ENCODE assay signal across 8 cellular contexts in genomic region chr18:48947102-48947501, GRCh38. TPM values are rescaled to one million over a fixed set of nuclear protein-coding genes. Genes with fewer than 3 reads are reported as not detected.
DNase-seq lines count a peak whose midpoint lies in the region; ATAC-seq lines count a peak whose summit lies in the region.

No MANE protein-coding gene starts in this region.

- no peak for DNase-seq in activated CD4-positive, alpha-beta T cell treated with anti-CD3 and anti-CD28 coated beads, Interleukin-2, amount 10 ng/mL, durations not matched to agents 24 days and 14 days
- no peak for DNase-seq in activated CD4-positive, alpha-beta T cell treated with anti-CD3 and anti-CD28 coated beads for 48 hours
- DNase-seq in activated naive CD8-positive, alpha-beta T cell treated with anti-CD3 and anti-CD28 coated beads, Interleukin-2, amount 10 ng/mL, durations not matched to agents 7 days and 5 days: no peak
- DNase-seq in kidney tubule cell (ENCODE audit: low spot score) (peak; percentile 25), NCI-H774 (lab: John Stamatoyannopoulos, UW) (no peak), inferior parietal cortex (ENCODE audit: extremely low spot score) (no peak)

- no peak overlapping the region for H3K27ac Mint-ChIP-seq in activated CD4-positive, alpha-beta T cell treated with anti-CD3 and anti-CD28 coated beads, Interleukin-2, amount 10 ng/mL, durations not matched to agents 24 days and 14 days
- H3K27ac Mint-ChIP-seq in activated naive CD8-positive, alpha-beta T cell treated with anti-CD3 and anti-CD28 coated beads, Interleukin-2, amount 10 ng/mL, durations not matched to agents 7 days and 5 days: no peak overlapping the region

- H3K4me3 Mint-ChIP-seq in activated CD4-positive, alpha-beta T cell treated with anti-CD3 and anti-CD28 coated beads, Interleukin-2, amount 10 ng/mL, durations not matched to agents 24 days and 14 days: peak overlapping the region; percentile 93
- H3K4me3 Mint-ChIP-seq in activated naive CD8-positive, alpha-beta T cell treated with anti-CD3 and anti-CD28 coated beads, Interleukin-2, amount 10 ng/mL, durations not matched to agents 7 days and 5 days: peak overlapping the region; percentile 100

- POLR2A ChIA-PET in activated naive CD8-positive, alpha-beta T cell treated with anti-CD3 and anti-CD28 coated beads, Interleukin-2, amount 10 ng/mL, durations not matched to agents 7 days and 5 days (lab: Charles Lee): interaction anchor here (0.9 kb wide), 1 partner anchor 512 kb away, joined by 3 read pairs; no protein-coding TSS in a partner anchor

- H3K4me1 Mint-ChIP-seq in activated CD4-positive, alpha-beta T cell treated with anti-CD3 and anti-CD28 coated beads, Interleukin-2, amount 10 ng/mL, durations not matched to agents 24 days and 14 days: peaks cover 63% of the 10 kb centered on the region
- H3K4me1 Mint-ChIP-seq in activated naive CD8-positive, alpha-beta T cell treated with anti-CD3 and anti-CD28 coated beads, Interleukin-2, amount 10 ng/mL, durations not matched to agents 7 days and 5 days: peaks cover 54% of the 10 kb centered on the region

- H3K27me3 Mint-ChIP-seq in activated CD4-positive, alpha-beta T cell treated with anti-CD3 and anti-CD28 coated beads, Interleukin-2, amount 10 ng/mL, durations not matched to agents 24 days and 14 days: no peaks in the 10 kb centered on the region
- no peaks in the 10 kb centered on the region for H3K27me3 Mint-ChIP-seq in activated naive CD8-positive, alpha-beta T cell treated with anti-CD3 and anti-CD28 coated beads, Interleukin-2, amount 10 ng/mL, durations not matched to agents 7 days and 5 days

- H3K36me3 Mint-ChIP-seq in activated CD4-positive, alpha-beta T cell treated with anti-CD3 and anti-CD28 coated beads, Interleukin-2, amount 10 ng/mL, durations not matched to agents 24 days and 14 days (ENCODE audit: low read depth): peaks cover 61% of the 10 kb centered on the region
- H3K36me3 Mint-ChIP-seq in activated naive CD8-positive, alpha-beta T cell treated with anti-CD3 and anti-CD28 coated beads, Interleukin-2, amount 10 ng/mL, durations not matched to agents 7 days and 5 days: peaks cover 58% of the 10 kb centered on the region

- no peak for ATAC-seq in activated naive CD8-positive, alpha-beta T cell treated with anti-CD3 and anti-CD28 coated beads, Interleukin-2, amount 10 ng/mL, durations not matched to agents 7 days and 5 days (ENCODE audit: low read depth)
- ATAC-seq in HG03097 (IDR thresholded peaks at IDR 0.05; ENCODE audit: low FRiP score, unreplicated experiment): no peak

- no peaks in the 10 kb centered on the region for H3K9me3 Mint-ChIP-seq in activated CD4-positive, alpha-beta T cell treated with anti-CD3 and anti-CD28 coated beads, Interleukin-2, amount 10 ng/mL, durations not matched to agents 24 days and 14 days
- H3K9me3 Mint-ChIP-seq in activated naive CD8-positive, alpha-beta T cell treated with anti-CD3 and anti-CD28 coated beads, Interleukin-2, amount 10 ng/mL, durations not matched to agents 7 days and 5 days: no peaks in the 10 kb centered on the region

- intact Hi-C loops in activated CD4-positive, alpha-beta T cell treated with anti-CD3 and anti-CD28 coated beads, Interleukin-2, amount 10 ng/mL, durations not matched to agents 24 days and 14 days (cut with micrococcal nuclease): loop anchor here (10.0 kb wide), 1 partner anchor 538 kb away; the partner anchor contains the start of gene C18orf32

- H3K27ac ChIP-seq in temporal lobe (ENCODE audit: low read depth, low read length): peak overlapping the region; percentile 69

RNA-seq across cellular contexts. Expression of gene SMAD7, which starts 3.7 kb away (rescaled TPM):
- total RNA-seq in activated CD4-positive, alpha-beta T cell treated with anti-CD3 and anti-CD28 coated beads, Interleukin-2, amount 10 ng/mL, durations not matched to agents 24 days and 14 days: 21.8 and 22.4 TPM in 2 replicates
- 10 to 100 TPM; 26.8 to 30.1 TPM for total RNA-seq in activated naive CD8-positive, alpha-beta T cell treated with anti-CD3 and anti-CD28 coated beads, Interleukin-2, amount 10 ng/mL, durations not matched to agents 7 days and 5 days
- total RNA-seq in temporal lobe: 11.1 TPM
